Comparison of ENCODE assay signal across 1 cellular context in the genomic region with DNA sequence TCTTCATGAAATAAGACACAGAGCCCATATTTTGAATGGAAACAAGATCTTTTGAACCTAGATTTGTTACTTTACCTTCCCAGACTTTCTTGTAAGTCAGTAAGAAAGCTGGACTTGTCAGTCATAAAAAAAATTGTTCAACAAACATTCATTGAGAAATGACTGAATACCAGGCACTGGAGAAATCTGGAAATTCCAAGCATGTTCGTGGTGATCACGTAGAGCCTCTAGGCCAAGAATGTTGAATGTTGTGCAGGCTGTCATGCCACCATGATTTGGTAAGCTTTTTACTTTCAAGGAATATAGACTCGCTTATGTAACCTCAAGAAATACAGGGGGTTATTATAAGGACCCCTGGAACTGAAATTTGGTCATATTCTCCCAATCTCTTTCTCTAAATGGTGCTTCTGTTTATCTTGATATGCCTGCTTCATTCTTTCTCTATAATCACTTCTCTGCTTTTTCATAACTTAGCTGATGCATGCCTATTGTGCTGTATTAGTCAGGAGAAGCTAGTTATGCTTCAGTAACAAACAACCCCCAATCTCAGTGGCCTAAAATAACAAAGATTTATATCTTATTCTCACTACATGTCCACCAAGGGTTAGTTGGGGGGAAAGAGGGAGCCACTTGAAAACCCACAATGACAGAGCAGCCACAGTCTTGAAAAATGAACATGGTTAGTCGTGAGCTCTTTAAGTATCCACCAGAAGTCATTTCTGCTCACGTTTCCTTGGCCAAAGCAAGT.
TF ChIP-seq lines count a peak whose summit lies in the region.

No MANE protein-coding gene starts in this region.

TF ChIP-seq in H1, 55 proteins besides CTCF, POLR2A, EP300 and RAD21:
- no peak for TF ChIP-seq SAP30 (IDR thresholded peaks at IDR 0.05; ENCODE audit: insufficient read depth, insufficient replicate concordance, low read length)
- TF ChIP-seq POU5F1 (IDR thresholded peaks at IDR 0.05; ENCODE audit: low read depth, low read length), result no peak
- TF ChIP-seq POLR2AphosphoS5 (IDR thresholded peaks at IDR 0.05; ENCODE audit: low read depth, low read length), result no peak
- no peak for TF ChIP-seq TCF12 (IDR thresholded peaks at IDR 0.05; ENCODE audit: low read depth, low read length)
- TF ChIP-seq ASH2L (IDR thresholded peaks at IDR 0.05; ENCODE audit: low read length), result no peak
- no peak for TF ChIP-seq MAFK (IDR thresholded peaks at IDR 0.05; ENCODE audit: low read depth, low read length)
- no peak for TF ChIP-seq KDM4A (IDR thresholded peaks at IDR 0.05; ENCODE audit: low read depth, low read length, severe bottlenecking)
TF ChIP-seq in H1: peak in this region for 0.
